In genomic region chr3:38650248-38650940, GRCh38 we compare ENCODE assay signal across 1 cellular context.
TF ChIP-seq lines count a peak whose summit lies in the region.

No MANE protein-coding gene starts in this region.

TF ChIP-seq in HEK293, 187 proteins besides CTCF, POLR2A, EP300 and RAD21 (continued from another document):
- TF ChIP-seq PRDM10 (tag by site-specific recombination; IDR thresholded peaks at IDR 0.05) (no peak), PATZ1 (tag by site-specific recombination; IDR thresholded peaks at IDR 0.05) (0 out of 2 replicates have a peak, but pooled peaks have one; percentile 4), ZNF335 (tag by site-specific recombination; conservative IDR thresholded peaks at IDR 0.05) (no peak), ZNF133 (tag by site-specific recombination; IDR thresholded peaks at IDR 0.05) (0 out of 2 replicates have a peak, but pooled peaks have one; percentile 4), AEBP2 (tag by site-specific recombination; IDR thresholded peaks at IDR 0.05; ENCODE audit: borderline replicate concordance) (no peak), ZSCAN16 (tag by site-specific recombination; IDR thresholded peaks at IDR 0.05) (no peak), ZBTB20 (tag by site-specific recombination; IDR thresholded peaks at IDR 0.05) (peak; percentile 25; the same call in 1 of the 2 replicates), ZNF785 (tag by site-specific recombination; IDR thresholded peaks at IDR 0.05) (no peak), KLF8 (tag by site-specific recombination; IDR thresholded peaks at IDR 0.05) (peak; percentile 16; the same call in 1 of the 2 replicates), ZNF549 (tag by site-specific recombination; IDR thresholded peaks at IDR 0.05) (no peak), ZNF423 (tag by site-specific recombination; IDR thresholded peaks at IDR 0.05) (no peak), ZNF398 (tag by site-specific recombination; IDR thresholded peaks at IDR 0.05) (0 out of 2 replicates have a peak, but pooled peaks have one; percentile 10), ZFHX2 (tag by site-specific recombination; conservative IDR thresholded peaks at IDR 0.05) (peak; percentile 3)
